In the genomic region with DNA sequence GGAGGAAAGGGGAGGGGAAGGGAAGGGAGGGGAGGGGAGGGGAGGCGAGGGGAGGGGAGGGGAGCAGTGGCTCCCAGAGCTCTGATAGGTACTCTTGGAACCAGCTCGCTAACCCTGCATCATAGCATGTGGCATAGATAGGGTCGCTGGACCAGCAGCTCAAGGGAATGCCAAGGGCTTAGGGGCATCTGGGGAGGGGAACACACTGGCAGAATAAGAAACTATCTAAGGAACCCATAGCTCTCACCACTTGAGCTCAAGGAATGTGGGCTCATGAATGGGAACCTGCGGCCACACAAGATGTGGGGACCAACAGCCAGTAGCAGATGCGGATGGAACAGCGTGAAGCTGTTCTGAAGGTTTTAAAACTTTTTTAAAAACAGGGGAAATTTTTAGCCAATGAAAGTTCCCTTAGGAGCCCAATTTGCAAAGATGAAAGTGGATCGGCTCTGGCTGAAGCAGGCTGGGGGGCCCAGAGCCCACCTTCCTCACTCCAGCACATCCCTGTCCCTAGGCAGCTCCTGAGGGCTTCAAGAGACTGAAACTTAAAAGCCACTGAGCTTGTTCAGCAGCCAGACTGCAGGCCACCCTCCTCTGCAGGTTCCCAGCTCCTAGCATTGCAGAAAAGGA, we compare ENCODE assay signal across 22 cellular contexts. TPM values are rescaled to one million over a fixed set of nuclear protein-coding genes. Genes with fewer than 3 reads are reported as not detected.
DNase-seq lines count a peak whose midpoint lies in the region; ATAC-seq and TF ChIP-seq lines count a peak whose summit lies in the region.
"Had no signal": no experiment of that assay in that cellular context is flagged by ENCODE, and none has a peak within 500 bp of the region (broad histone marks: within the 10 kb centered on the region; RNA-seq: fewer than 3 reads in every experiment).

No MANE protein-coding gene starts in this region.

- no peaks in the 10 kb centered on the region for H3K27me3 Mint-ChIP-seq in endodermal cell (ENCODE audit: insufficient read depth)

- TF ChIP-seq CTCF in endodermal cell (conservative IDR thresholded peaks at IDR 0.05) (no peak), ovary (IDR thresholded peaks at IDR 0.05) (no peak)

- ATAC-seq in right cardiac atrium: no peak
- no peak for ATAC-seq in left ventricle myocardium superior

- TF ChIP-seq EP300 in ovary (IDR thresholded peaks at IDR 0.05): no peak

- DNase-seq in right cardiac atrium: peak in 2 of 3 donors; percentile 8 to 16
- DNase-seq in left ventricle myocardium superior: no peak
- peak; percentile 61 for DNase-seq in endodermal cell
- DNase-seq in ovary: peak in 3 of 5 donors; percentile 4 to 24 (median 10)
- no peak for DNase-seq in SK-N-DZ (ENCODE audit: low spot score)
- no peak for DNase-seq in activated effector memory CD4-positive, alpha-beta T cell treated with Interleukin-2 at 50 U/mL for 16 hours
- no peak for DNase-seq in D341Med (ENCODE audit: low spot score)
- no peak for DNase-seq in stimulated activated CD4-positive, alpha-beta T cell treated with anti-CD3 and anti-CD28 coated beads, Interleukin-2, amount 100 ng/mL, for 24 hours
- DNase-seq: AML-193; EL; KBM-7; NCI-H1092; NCI-H1436; NCI-H187 treated with DMSO at 0.1 percent for 48 hours; NCI-H226; NCI-H524; NCI-H774; NK-92 treated with Interleukin-12 subunit alpha and Interleukin-12 subunit beta, amount 100 ng/mL, for 24 hours; SIG-M5 had no signal

- no peaks in the 10 kb centered on the region for H3K9me3 Mint-ChIP-seq in endodermal cell

- no peaks in the 10 kb centered on the region for H3K4me1 ChIP-seq in right cardiac atrium (ENCODE audit: control insufficient read depth, insufficient read depth, low read length)
- no peaks in the 10 kb centered on the region for H3K4me1 ChIP-seq in endodermal cell (ENCODE audit: control insufficient read depth, insufficient read depth, low read length)
- H3K4me1 ChIP-seq in ovary (ENCODE audit: insufficient read depth): peaks cover 33% of the 10 kb centered on the region

- H3K4me1 Mint-ChIP-seq in endodermal cell: peaks cover 20% of the 10 kb centered on the region

- H3K27ac ChIP-seq in right cardiac atrium (ENCODE audit: low read length) (no peak overlapping the region), endodermal cell (ENCODE audit: low read depth, low read length) (no peak overlapping the region), ovary (no peak overlapping the region)

- no peak overlapping the region for H3K27ac Mint-ChIP-seq in endodermal cell
- H3K27ac Mint-ChIP-seq: CD14-positive monocyte had no signal

- no peak overlapping the region for H3K4me3 Mint-ChIP-seq in endodermal cell
- H3K4me3 Mint-ChIP-seq: CD14-positive monocyte had no signal

- no peaks in the 10 kb centered on the region for H3K36me3 Mint-ChIP-seq in endodermal cell (ENCODE audit: low read depth)
- H3K36me3 Mint-ChIP-seq: CD14-positive monocyte had no signal

- no peaks in the 10 kb centered on the region for H3K36me3 ChIP-seq in endodermal cell (ENCODE audit: control insufficient read depth, insufficient read depth, low read length)
- no peaks in the 10 kb centered on the region for H3K36me3 ChIP-seq in ovary

- H3K9me3 ChIP-seq in right cardiac atrium (ENCODE audit: control insufficient read depth, low read length): no peaks in the 10 kb centered on the region
- no peaks in the 10 kb centered on the region for H3K9me3 ChIP-seq in endodermal cell (ENCODE audit: control insufficient read depth, low read length)
- no peaks in the 10 kb centered on the region for H3K9me3 ChIP-seq in ovary

- H3K9ac ChIP-seq in endodermal cell (ENCODE audit: extremely low read depth, low read length, poor library complexity, severe bottlenecking): no peak overlapping the region

- H3K4me3 ChIP-seq in right cardiac atrium (ENCODE audit: low read length) (no peak overlapping the region), endodermal cell (ENCODE audit: low read length) (no peak overlapping the region), ovary (no peak overlapping the region)

- intact Hi-C loops in right cardiac atrium (cut with DNase I): no loop called here
- intact Hi-C loops in left ventricle myocardium superior (cut with micrococcal nuclease): no loop called here
- intact Hi-C loops in ovary (cut with DNase I): loop anchor here in 1 of 4 donors (5.0 kb wide), 1 partner anchor 61 kb away; no protein-coding TSS in a partner anchor

- WGBS in right cardiac atrium: 85% methylated on average over 7 of the region's 7 CpGs
- 91 to 100% methylated on average over 3 to 6 of the region's 7 CpGs for WGBS in endodermal cell (ENCODE audit: insufficient coverage in 1 of 2, insufficient read length in 1 of 2), 2 experiments
- 79 to 89% (median 87%) methylated on average over 7 of the region's 7 CpGs for WGBS in ovary, 3 donors

- H3K27me3 ChIP-seq in right cardiac atrium (ENCODE audit: control insufficient read depth, insufficient read depth) (no peaks in the 10 kb centered on the region), endodermal cell (ENCODE audit: control insufficient read depth, insufficient read depth, low read length, poor library complexity, severe bottlenecking) (no peaks in the 10 kb centered on the region), ovary (no peaks in the 10 kb centered on the region)

- TF ChIP-seq POLR2A in ovary (IDR thresholded peaks at IDR 0.05): no peak

RNA-seq across cellular contexts. Expression of a gene that starts 46.9 kb away (rescaled TPM):
- under 1 TPM in 3 of 4 donors, not detected in 1; 0.38 to 0.54 (median 0.49) TPM for total RNA-seq in right cardiac atrium
- 0.18 TPM for polyA plus RNA-seq in right cardiac atrium
- total RNA-seq in left ventricle myocardium superior: not detected
- total RNA-seq in endodermal cell: 10 to 100 TPM; 33.4 to 68.7 TPM
- polyA plus RNA-seq in endodermal cell (2013, experiment 1 of 2): 98.1 TPM
- polyA plus RNA-seq in endodermal cell (2013, experiment 2 of 2): 101 TPM
- 1 to 10 TPM in 1 of 7 donors, under 1 TPM in 5, not detected in 1; 0.20 to 4.7 (median 0.73) TPM for total RNA-seq in ovary
- polyA plus RNA-seq in ovary: under 1 TPM; 0.58 to 0.78 TPM
- 446 and 481 TPM in 2 replicates for polyA plus RNA-seq in SK-N-DZ (2014; cell fraction: cytosol; rRNA removed)
- 381 and 425 TPM in 2 replicates for polyA plus RNA-seq in SK-N-DZ (2014; cell fraction: nucleus; rRNA removed)
- polyA plus RNA-seq: CD14-positive monocyte had no signal

RNA-seq across cellular contexts. Expression of a gene that starts 56.3 kb away (rescaled TPM):
- total RNA-seq in right cardiac atrium (not detected), left ventricle myocardium superior (not detected), endodermal cell (not detected), ovary (not detected)
- polyA plus RNA-seq in right cardiac atrium (not detected), ovary (not detected)
- 0.28 TPM for polyA plus RNA-seq in endodermal cell (2013, experiment 1 of 2)
- 0.21 TPM for polyA plus RNA-seq in endodermal cell (2013, experiment 2 of 2)
- polyA plus RNA-seq in SK-N-DZ (2014; cell fraction: cytosol; rRNA removed): not detected in 2 replicates
- polyA plus RNA-seq in SK-N-DZ (2014; cell fraction: nucleus; rRNA removed): 0.31 TPM in 1 of 2 replicates, not detected in the other
- total RNA-seq: A172 had no signal
- polyA plus RNA-seq: AG04450, CD14-positive monocyte had no signal

Comparison
In these comparisons a context has a peak if more than half of its experiments do, and no peak if none do; other contexts are left out.
1. DNase-seq: peak in right cardiac atrium (2 of 3), endodermal cell (single experiment) and ovary (3 of 5); none in left ventricle myocardium superior (single experiment), SK-N-DZ (single experiment), activated effector memory CD4-positive, alpha-beta T cell treated with Interleukin-2 at 50 U/mL for 16 hours (single experiment), D341Med (single experiment) and stimulated activated CD4-positive, alpha-beta T cell treated with anti-CD3 and anti-CD28 coated beads, Interleukin-2, amount 100 ng/mL, for 24 hours (0 of 2).
2. RNA of a gene that starts 46.9 kb away (total RNA-seq): 33.4 to 68.7 TPM in endodermal cell; 0.20 to 4.7 TPM in ovary, 0.38 to 0.54 TPM in right cardiac atrium and not detected in left ventricle myocardium superior (single experiment); every median in the first group is over 4 times any median in the second.